10 cellular contexts compared by ENCODE assay signal in genomic region chr15:31214158-31214863, GRCh38.
DNase-seq lines count a peak whose midpoint lies in the region; ATAC-seq and TF ChIP-seq lines count a peak whose summit lies in the region.
"Had no signal": no experiment of that assay in that cellular context is flagged by ENCODE, and none has a peak within 500 bp of the region (broad histone marks: within the 10 kb centered on the region; RNA-seq: fewer than 3 reads in every experiment).

No MANE protein-coding gene starts in this region.

- no peak for DNase-seq in T-helper 1 cell
- DNase-seq in SW480 (ENCODE audit: low spot score), result peak; percentile 26
- no peak for DNase-seq in foreskin keratinocyte
- DNase-seq: activated CD4-positive, alpha-beta T cell treated with anti-CD3 and anti-CD28 coated beads for 4 hours; NCI-H2081 treated with DMSO at 0.1 percent for 48 hours had no signal

- H3K9ac ChIP-seq in subcutaneous abdominal adipose tissue (ENCODE audit: low read length in 5 of 5), result no peak overlapping the region

- peaks cover 0 to 7% (median 2%) of the 10 kb centered on the region in 5 donors for H3K9me3 ChIP-seq in subcutaneous abdominal adipose tissue (ENCODE audit: control insufficient read depth in 5 of 5, low read length in 5 of 5)

- H3K4me1 ChIP-seq in foreskin keratinocyte (no peaks in the 10 kb centered on the region), subcutaneous abdominal adipose tissue (ENCODE audit: control insufficient read depth in 5 of 5, insufficient read depth in 5 of 5, low read length in 5 of 5) (peaks cover 2 to 40% (median 37%) of the 10 kb centered on the region in 5 donors)

- no peaks in the 10 kb centered on the region for H3K36me3 ChIP-seq in subcutaneous abdominal adipose tissue (ENCODE audit: control insufficient read depth in 5 of 5, insufficient read depth in 5 of 5, low read length in 5 of 5)

- peaks cover 45% of the 10 kb centered on the region for H3K4me1 Mint-ChIP-seq in T-helper 1 cell treated with Interleukin-12 subunit alpha and Interleukin-12 subunit beta and Interleukin-4 antibody, amounts not matched to agents 30 μg/mL and 1 μg/mL, for 36 hours (ENCODE audit: low read depth)

- H3K4me3 Mint-ChIP-seq in T-helper 1 cell treated with Interleukin-12 subunit alpha and Interleukin-12 subunit beta and Interleukin-4 antibody, amounts not matched to agents 30 μg/mL and 1 μg/mL, for 36 hours, result peak overlapping the region; percentile 73

- peak overlapping the region; percentile 77 for H3K27ac Mint-ChIP-seq in T-helper 1 cell treated with Interleukin-12 subunit alpha and Interleukin-12 subunit beta and Interleukin-4 antibody, amounts not matched to agents 30 μg/mL and 1 μg/mL, for 36 hours

- peak; percentile 2 for ATAC-seq in foreskin keratinocyte
- no peak for ATAC-seq in GM21390 (IDR thresholded peaks at IDR 0.05; ENCODE audit: unreplicated experiment)
- no peak for ATAC-seq in HG03039 (IDR thresholded peaks at IDR 0.05; ENCODE audit: unreplicated experiment)
- no peak for ATAC-seq in GM21367 (IDR thresholded peaks at IDR 0.05; ENCODE audit: unreplicated experiment)

- no peak for TF ChIP-seq CTCF in foreskin keratinocyte (conservative IDR thresholded peaks at IDR 0.05)

- peaks cover 16% of the 10 kb centered on the region for H3K9me3 Mint-ChIP-seq in T-helper 1 cell treated with Interleukin-12 subunit alpha and Interleukin-12 subunit beta and Interleukin-4 antibody, amounts not matched to agents 30 μg/mL and 1 μg/mL, for 36 hours

- peaks cover 6% of the 10 kb centered on the region for H3K27me3 Mint-ChIP-seq in T-helper 1 cell treated with Interleukin-12 subunit alpha and Interleukin-12 subunit beta and Interleukin-4 antibody, amounts not matched to agents 30 μg/mL and 1 μg/mL, for 36 hours (ENCODE audit: low read depth)

- H3K36me3 Mint-ChIP-seq in T-helper 1 cell treated with Interleukin-12 subunit alpha and Interleukin-12 subunit beta and Interleukin-4 antibody, amounts not matched to agents 30 μg/mL and 1 μg/mL, for 36 hours (ENCODE audit: low read depth), result peaks cover 15% of the 10 kb centered on the region

- H3K27ac ChIP-seq in foreskin keratinocyte, result no peak overlapping the region
- peak overlapping the region; percentile 41 for H3K27ac ChIP-seq in subcutaneous abdominal adipose tissue (ENCODE audit: low read depth, low read length)

- H3K27me3 ChIP-seq in foreskin keratinocyte (peaks cover 4% of the 10 kb centered on the region), subcutaneous abdominal adipose tissue (ENCODE audit: control insufficient read depth in 5 of 5, insufficient read depth in 4 of 5, low read length in 5 of 5) (no peaks in the 10 kb centered on the region)

- H3K4me3 ChIP-seq in subcutaneous abdominal adipose tissue (ENCODE audit: low read depth in 1 of 5, low read length in 5 of 5), result no peak overlapping the region
